11 cellular contexts compared by ENCODE assay signal in the genomic region with DNA sequence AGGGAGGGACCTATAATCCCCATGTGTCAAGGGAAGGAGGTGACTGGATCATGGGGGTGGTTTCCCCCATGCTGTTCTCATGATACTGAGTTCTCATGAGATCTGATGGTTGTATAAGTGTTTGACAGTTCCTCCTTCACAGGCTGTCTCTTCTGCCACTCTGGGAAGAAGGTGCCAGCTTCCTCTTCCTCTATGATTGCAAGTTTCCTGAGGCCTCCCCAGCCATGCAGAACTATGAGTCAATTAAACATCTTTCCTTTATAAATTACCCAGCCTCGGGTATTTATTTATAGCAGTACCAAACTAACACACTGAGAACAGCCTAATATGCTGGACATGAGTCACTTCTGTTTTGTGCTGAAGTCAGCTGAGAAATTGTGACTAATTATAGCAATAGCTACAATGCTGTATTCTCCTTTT.
DNase-seq lines count a peak whose midpoint lies in the region; ATAC-seq and TF ChIP-seq lines count a peak whose summit lies in the region.
"Had no signal": no experiment of that assay in that cellular context is flagged by ENCODE, and none has a peak within 500 bp of the region (broad histone marks: within the 10 kb centered on the region; RNA-seq: fewer than 3 reads in every experiment).

No MANE protein-coding gene starts in this region.

- TF ChIP-seq EP300 in gastroesophageal sphincter (IDR thresholded peaks at IDR 0.05): no peak

- 0 out of 2 replicates have a peak, but pooled peaks cover 7% of the 10 kb centered on the region for H3K4me1 ChIP-seq in PC-3 (ENCODE audit: insufficient read depth, low read length)
- H3K4me1 ChIP-seq in fibroblast of lung (ENCODE audit: control insufficient read depth, extremely low read depth, insufficient read depth, low read length): no peaks in the 10 kb centered on the region
- peaks cover 0 to 22% (median 0%) of the 10 kb centered on the region in 3 donors for H3K4me1 ChIP-seq in gastroesophageal sphincter

- no peaks in the 10 kb centered on the region for H3F3A ChIP-seq in PC-3 (ENCODE audit: low read length, unreplicated experiment)

- CTCF ChIA-PET in PC-3 (lab: Charles Lee): no interaction called here

- no peaks in the 10 kb centered on the region for H3K9me3 ChIP-seq in PC-3 (ENCODE audit: low read length)
- no peaks in the 10 kb centered on the region for H3K9me3 ChIP-seq in fibroblast of lung (ENCODE audit: control insufficient read depth, insufficient read depth, low read depth, low read length)
- H3K9me3 ChIP-seq in gastroesophageal sphincter: no peaks in the 10 kb centered on the region

- H3K27me3 ChIP-seq in PC-3 (ENCODE audit: low read length): no peaks in the 10 kb centered on the region
- H3K27me3 ChIP-seq in fibroblast of lung (ENCODE audit: control insufficient read depth, insufficient read depth, low read length): no peaks in the 10 kb centered on the region
- no peaks in the 10 kb centered on the region for H3K27me3 ChIP-seq in gastroesophageal sphincter

- TF ChIP-seq POLR2A in gastroesophageal sphincter (IDR thresholded peaks at IDR 0.05): no peak

- no peaks in the 10 kb centered on the region for H3K27me3 Mint-ChIP-seq in immature natural killer cell (ENCODE audit: low read depth in 3 of 3)
- H3K27me3 Mint-ChIP-seq: activated naive CD8-positive, alpha-beta T cell treated with anti-CD3 and anti-CD28 coated beads, Interleukin-2, amount 10 ng/mL, durations not matched to agents 7 days and 5 days had no signal

- no peaks in the 10 kb centered on the region for H3K36me3 ChIP-seq in PC-3 (ENCODE audit: low read depth, low read length)
- H3K36me3 ChIP-seq in fibroblast of lung (ENCODE audit: control insufficient read depth, insufficient read depth, low read length): no peaks in the 10 kb centered on the region
- no peaks in the 10 kb centered on the region for H3K36me3 ChIP-seq in gastroesophageal sphincter

- H3K79me2 ChIP-seq in PC-3 (ENCODE audit: low read length) (no peaks in the 10 kb centered on the region), fibroblast of lung (ENCODE audit: control insufficient read depth, insufficient read depth, low read length) (no peaks in the 10 kb centered on the region)

- no peak overlapping the region for H3K4me3 Mint-ChIP-seq in immature natural killer cell
- H3K4me3 Mint-ChIP-seq: activated naive CD8-positive, alpha-beta T cell treated with anti-CD3 and anti-CD28 coated beads, Interleukin-2, amount 10 ng/mL, durations not matched to agents 7 days and 5 days had no signal

- H4K20me1 ChIP-seq in PC-3 (ENCODE audit: low read length) (no peaks in the 10 kb centered on the region), fibroblast of lung (ENCODE audit: control insufficient read depth, extremely low read depth, insufficient read depth, low read length) (no peaks in the 10 kb centered on the region)

- ATAC-seq in PC-3 (peak; percentile 45; the same call in 1 of the 2 replicates), gastroesophageal sphincter (no peak)

- peak; percentile 14 for DNase-seq in GM04504 (ENCODE audit: low read depth)
- peak; percentile 41 for DNase-seq in PC-3
- DNase-seq in fibroblast of lung (ENCODE audit: low read depth in 2 of 2): peak; percentile 59 to 74
- DNase-seq in renal cortical epithelial cell (ENCODE audit: low read depth): peak; percentile 96
- no peak for DNase-seq in immature natural killer cell
- no peak for DNase-seq in NCI-H2171 (lab: John Stamatoyannopoulos, UW)
- no peak for DNase-seq in retina
- DNase-seq: activated CD4-positive, alpha-beta T cell treated with anti-CD3 and anti-CD28 coated beads, Interleukin-2, amount 50 U/mL, for 48 hours; activated naive CD8-positive, alpha-beta T cell treated with anti-CD3 and anti-CD28 coated beads, Interleukin-2, amount 10 ng/mL, durations not matched to agents 7 days and 5 days; NCI-H2029 treated with DMSO at 0.1 percent for 48 hours had no signal

- no peak overlapping the region for H3K27ac ChIP-seq in PC-3 (ENCODE audit: low read length)
- no peak overlapping the region for H3K27ac ChIP-seq in fibroblast of lung (ENCODE audit: insufficient read depth, low read length)
- no peak overlapping the region for H3K27ac ChIP-seq in gastroesophageal sphincter

- TF ChIP-seq CTCF in PC-3 (conservative IDR thresholded peaks at IDR 0.05; ENCODE audit: low read depth, low read length) (no peak), fibroblast of lung (conservative IDR thresholded peaks at IDR 0.05 in 1 of 2, IDR thresholded peaks at IDR 0.05 in 1 of 2; ENCODE audit: low read depth in 1 of 2, low read length in 2 of 2) (no peak), gastroesophageal sphincter (IDR thresholded peaks at IDR 0.05) (no peak)

- WGBS in gastroesophageal sphincter (ENCODE audit: low coverage in 1 of 2), 2 donors: 12% methylated on average over 1 of the region's 1 CpG; no CpG with 5 or more reads in 1 of the 2 donors

- H3K9me2 ChIP-seq in PC-3 (replicated peaks; ENCODE audit: low read length): no peaks in the 10 kb centered on the region

- no peaks in the 10 kb centered on the region for H3K4me1 Mint-ChIP-seq in immature natural killer cell
- H3K4me1 Mint-ChIP-seq: activated naive CD8-positive, alpha-beta T cell treated with anti-CD3 and anti-CD28 coated beads, Interleukin-2, amount 10 ng/mL, durations not matched to agents 7 days and 5 days had no signal

- H3K27ac Mint-ChIP-seq in immature natural killer cell: no peak overlapping the region
- H3K27ac Mint-ChIP-seq: activated naive CD8-positive, alpha-beta T cell treated with anti-CD3 and anti-CD28 coated beads, Interleukin-2, amount 10 ng/mL, durations not matched to agents 7 days and 5 days had no signal

- H3K9me3 Mint-ChIP-seq in immature natural killer cell: peaks cover 0 to 4% (median 0%) of the 10 kb centered on the region in 6 donors
- H3K9me3 Mint-ChIP-seq: activated naive CD8-positive, alpha-beta T cell treated with anti-CD3 and anti-CD28 coated beads, Interleukin-2, amount 10 ng/mL, durations not matched to agents 7 days and 5 days had no signal

- POLR2A ChIA-PET in PC-3 (lab: Charles Lee; ENCODE audit: unreplicated experiment): no interaction called here

- BruUV-seq in PC-3 (replicated peaks; lab: Mats Ljungman, UMichigan): no TSS peak

- H3K4me2 ChIP-seq in PC-3 (ENCODE audit: low read length): no peak overlapping the region
- H3K4me2 ChIP-seq in fibroblast of lung (ENCODE audit: extremely low read depth, insufficient read depth, low read length): no peak overlapping the region

- no peak overlapping the region for H3K9ac ChIP-seq in PC-3 (ENCODE audit: low read length)
- H3K9ac ChIP-seq in fibroblast of lung (ENCODE audit: insufficient read depth, low read length): no peak overlapping the region

- no peaks in the 10 kb centered on the region for H3K36me3 Mint-ChIP-seq in immature natural killer cell
- H3K36me3 Mint-ChIP-seq: activated naive CD8-positive, alpha-beta T cell treated with anti-CD3 and anti-CD28 coated beads, Interleukin-2, amount 10 ng/mL, durations not matched to agents 7 days and 5 days had no signal

- H2AFZ ChIP-seq in PC-3 (ENCODE audit: low read length) (no peak overlapping the region), fibroblast of lung (ENCODE audit: low read length) (no peak overlapping the region)

- H3K4me3 ChIP-seq in PC-3 (ENCODE audit: low read length) (no peak overlapping the region), fibroblast of lung (replicated peaks in 1 of 4; ENCODE audit: control extremely low read depth in 1 of 4, insufficient read depth in 1 of 4, low read depth in 3 of 4, low read length in 4 of 4) (no peak overlapping the region), gastroesophageal sphincter (no peak overlapping the region)

- intact Hi-C loops in PC-3 (cut with micrococcal nuclease): no loop called here

Comparison
In these comparisons a context has a peak if more than half of its experiments do, and no peak if none do; other contexts are left out.
1. DNase-seq: peak in GM04504 (single experiment), PC-3 (single experiment), fibroblast of lung (2 of 2) and renal cortical epithelial cell (single experiment); none in immature natural killer cell (0 of 3), NCI-H2171 (single experiment) and retina (single experiment).